ENCODE assay signal across 9 cellular contexts in the genomic region with DNA sequence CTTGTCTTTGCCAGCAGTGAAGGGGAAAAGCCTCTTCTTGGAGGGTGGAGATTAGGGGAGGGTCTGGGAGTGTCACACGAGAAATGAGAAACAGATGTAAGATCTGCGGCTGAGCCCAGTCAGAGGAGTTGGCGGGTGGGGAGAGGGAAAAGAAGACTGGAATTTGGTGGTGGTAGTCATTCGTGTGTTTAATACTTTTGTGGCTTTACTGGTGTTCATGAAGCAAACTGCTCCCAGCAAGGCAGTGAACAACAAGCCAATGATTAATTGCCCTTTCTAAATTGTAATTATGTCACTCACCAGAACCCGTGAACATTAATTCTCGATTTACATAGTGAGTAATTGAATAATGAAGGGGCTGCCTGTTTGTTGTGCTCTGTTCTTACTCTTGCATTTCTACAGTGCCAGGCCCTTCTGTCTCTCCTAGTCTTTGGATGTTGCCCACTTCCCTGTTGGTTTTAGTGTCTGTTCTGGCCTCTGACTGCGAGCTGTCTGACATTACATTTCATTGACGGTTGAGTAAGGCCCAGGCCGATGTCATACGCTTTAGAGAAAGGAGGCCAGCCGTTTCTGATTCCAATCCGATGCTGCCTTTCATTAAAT.
DNase-seq lines count a peak whose midpoint lies in the region; ATAC-seq and TF ChIP-seq lines count a peak whose summit lies in the region.
"Had no signal": no experiment of that assay in that cellular context is flagged by ENCODE, and none has a peak within 500 bp of the region (broad histone marks: within the 10 kb centered on the region; RNA-seq: fewer than 3 reads in every experiment).

No MANE protein-coding gene starts in this region.

- DNase-seq in AG10803 (ENCODE audit: low read depth) (peak; percentile 95), NCI-H446 treated with DMSO at 0.1 percent for 48 hours (lab: John Stamatoyannopoulos, UW) (peak; percentile 50), esophagus squamous epithelium (lab: John Stamatoyannopoulos, UW) (no peak), ureter (ENCODE audit: low spot score) (no peak)

- no peak for TF ChIP-seq POLR2A in esophagus squamous epithelium (IDR thresholded peaks at IDR 0.05)

- peak overlapping the region; percentile 27 for H3K4me3 ChIP-seq in AG10803 (ENCODE audit: low read length)
- H3K4me3 ChIP-seq in esophagus squamous epithelium = no peak overlapping the region
- no peak overlapping the region for H3K4me3 ChIP-seq in muscle layer of colon (ENCODE audit: low read depth in 1 of 2, low read length in 2 of 2)
- H3K4me3 ChIP-seq: transverse colon had no signal

- H3K36me3 ChIP-seq in esophagus squamous epithelium (no peaks in the 10 kb centered on the region), muscle layer of colon (ENCODE audit: insufficient read depth, low read length) (no peaks in the 10 kb centered on the region)
- H3K36me3 ChIP-seq: transverse colon had no signal

- H3K27ac ChIP-seq in esophagus squamous epithelium = peak overlapping the region; percentile 70 to 72 (median 72)
- H3K27ac ChIP-seq in muscle layer of colon (ENCODE audit: low read depth, low read length) = peak overlapping the region; percentile 33

- WGBS in esophagus squamous epithelium, 2 donors = 23 to 44% methylated on average over 8 to 12 of the region's 12 CpGs

- H3K27me3 ChIP-seq in esophagus squamous epithelium (no peaks in the 10 kb centered on the region), muscle layer of colon (ENCODE audit: control insufficient read depth in 1 of 2, insufficient read depth in 2 of 2, low read length in 2 of 2) (no peaks in the 10 kb centered on the region)
- H3K27me3 ChIP-seq: transverse colon had no signal

- no peaks in the 10 kb centered on the region for H3K9me3 ChIP-seq in esophagus squamous epithelium
- H3K9me3 ChIP-seq in muscle layer of colon (ENCODE audit: low read length) = no peaks in the 10 kb centered on the region
- H3K9me3 ChIP-seq: transverse colon had no signal

- intact Hi-C loops in esophagus squamous epithelium (cut with DNase I) = no loop called here

- TF ChIP-seq CTCF in AG10803 (conservative IDR thresholded peaks at IDR 0.05; ENCODE audit: low read length) (no peak), esophagus squamous epithelium (IDR thresholded peaks at IDR 0.05) (no peak)

- H3K4me1 ChIP-seq in esophagus squamous epithelium (peaks cover 7 to 24% (median 14%) of the 10 kb centered on the region in 3 donors), muscle layer of colon (ENCODE audit: insufficient read depth, low read length) (no peaks in the 10 kb centered on the region)

- ATAC-seq in GM18511 (IDR thresholded peaks at IDR 0.05; ENCODE audit: unreplicated experiment) (no peak), HG02938 (IDR thresholded peaks at IDR 0.05; ENCODE audit: unreplicated experiment) (no peak), GM21576 (IDR thresholded peaks at IDR 0.05; ENCODE audit: unreplicated experiment) (no peak)

- H3K9ac ChIP-seq in muscle layer of colon (ENCODE audit: low read length) = no peak overlapping the region

Comparison
In these comparisons a context has a peak if more than half of its experiments do, and no peak if none do; other contexts are left out.
1. DNase-seq: peak in AG10803 (single experiment) and NCI-H446 treated with DMSO at 0.1 percent for 48 hours (single experiment); none in esophagus squamous epithelium (single experiment) and ureter (single experiment).